Comparison of ENCODE assay signal across 8 cellular contexts in genomic region chr1:224434447-224435317, GRCh38. TPM values are rescaled to one million over a fixed set of nuclear protein-coding genes. Genes with fewer than 3 reads are reported as not detected.
DNase-seq lines count a peak whose midpoint lies in the region; ATAC-seq and TF ChIP-seq lines count a peak whose summit lies in the region.

WDR26 (minus strand) TSS chr1:224434797.

- H4K91ac ChIP-seq in trophoblast cell (ENCODE audit: low read depth, low read length): peak within 1 kb of the TSS; percentile 98

- H3K4me3 ChIP-seq in GM12875 (ENCODE audit: low read depth, low read length): peak within 1 kb of the TSS; percentile 75
- peak within 1 kb of the TSS; percentile 99 for H3K4me3 ChIP-seq in trophoblast cell (ENCODE audit: low read depth, low read length)
- H3K4me3 ChIP-seq in transverse colon: peak within 1 kb of the TSS; percentile 77 to 94 (median 88)

- H2BK12ac ChIP-seq in trophoblast cell (ENCODE audit: low read length): peak within 1 kb of the TSS; percentile 92

- H2BK120ac ChIP-seq in trophoblast cell (ENCODE audit: insufficient read depth, low read length, poor library complexity): peak within 1 kb of the TSS; percentile 98

- H3K18ac ChIP-seq in trophoblast cell (ENCODE audit: low read length): peak within 1 kb of the TSS; percentile 99

- H3K36me3 ChIP-seq in trophoblast cell (ENCODE audit: control insufficient read depth in 1 of 2, insufficient read depth in 2 of 2, low read length in 2 of 2) (no peaks in the 10 kb centered on the region), transverse colon (peaks cover 0 to 8% (median 0%) of the 10 kb centered on the region in 4 donors)

- peak within 1 kb of the TSS; percentile 94 for H3K9ac ChIP-seq in trophoblast cell (ENCODE audit: low read length)

- H3K14ac ChIP-seq in trophoblast cell (ENCODE audit: low read length): peak within 1 kb of the TSS; percentile 99

- H2AK5ac ChIP-seq in trophoblast cell (ENCODE audit: low read length): peak within 1 kb of the TSS; percentile 42

- H2BK5ac ChIP-seq in trophoblast cell (ENCODE audit: low read depth, low read length, poor library complexity): peak within 1 kb of the TSS; percentile 94

- ATAC-seq in HG02623 (IDR thresholded peaks at IDR 0.05; ENCODE audit: unreplicated experiment): peak; percentile 88

- in situ Hi-C loops in transverse colon (cut with MboI; ENCODE audit: low pct_ligation_motif_present in 1 of 4, low pct_unique_long_range_greater_than_20kb in 1 of 4, low sequenced_read_pairs in 3 of 4): no loop called here

- peaks cover 7 to 9% of the 10 kb centered on the region in 2 experiments for H3K4me1 ChIP-seq in trophoblast cell (ENCODE audit: control insufficient read depth in 1 of 2, insufficient read depth in 2 of 2, low read length in 2 of 2)
- H3K4me1 ChIP-seq in transverse colon: peaks cover 22 to 50% (median 43%) of the 10 kb centered on the region in 4 donors

- peak within 1 kb of the TSS; percentile 99 for H4K8ac ChIP-seq in trophoblast cell (ENCODE audit: low read depth, low read length)

- H3K23ac ChIP-seq in trophoblast cell (ENCODE audit: low read length): peak within 1 kb of the TSS; percentile 23

- H3K27ac ChIP-seq in trophoblast cell (ENCODE audit: low read depth, low read length) (peak within 1 kb of the TSS; percentile 86), transverse colon (peak within 1 kb of the TSS; percentile 92 to 98 (median 97))

- H3K4ac ChIP-seq in trophoblast cell (ENCODE audit: low read depth, low read length): peak within 1 kb of the TSS; percentile 97

- peak; percentile 75 for TF ChIP-seq POLR2A in transverse colon (IDR thresholded peaks at IDR 0.05)

- TF ChIP-seq CTCF in GM12875 (IDR thresholded peaks at IDR 0.05; ENCODE audit: borderline replicate concordance, insufficient read depth, low read depth, low read length) (no peak), transverse colon (IDR thresholded peaks at IDR 0.05) (peak in 3 of 5 experiments; percentile 20 to 55 (median 40))

- peak within 1 kb of the TSS; percentile 95 for H3K4me2 ChIP-seq in trophoblast cell (ENCODE audit: low read length)

- peaks cover 2% of the 10 kb centered on the region for H3K9me3 ChIP-seq in trophoblast cell (ENCODE audit: insufficient read depth, low read depth, low read length)
- no peaks in the 10 kb centered on the region for H3K9me3 ChIP-seq in transverse colon

- peaks cover 13% of the 10 kb centered on the region for H3K79me2 ChIP-seq in trophoblast cell (ENCODE audit: control insufficient read depth, insufficient read depth, low read length, poor library complexity)

- WGBS in trophoblast cell (ENCODE audit: extremely low coverage, insufficient coverage, insufficient read length): no CpG with 5 or more reads among the region's 70 CpGs
- WGBS in transverse colon (ENCODE audit: low coverage in 1 of 2), 2 donors: 0% methylated on average over 44 of the region's 70 CpGs; no CpG with 5 or more reads in 1 of the 2 donors

- no peak for TF ChIP-seq EP300 in transverse colon (IDR thresholded peaks at IDR 0.05; ENCODE audit: low read depth)

- H2AFZ ChIP-seq in trophoblast cell (ENCODE audit: insufficient read depth, low read length, poor library complexity): peak within 1 kb of the TSS; percentile 100

- DNase-seq in NCI-H1092 treated with DMSO at 0.1 percent for 48 hours (lab: John Stamatoyannopoulos, UW): peak; percentile 82
- DNase-seq in SW480 (ENCODE audit: low spot score): peak; percentile 90
- peak; percentile 63 for DNase-seq in activated naive CD8-positive, alpha-beta T cell treated with anti-CD3 and anti-CD28 coated beads, Interleukin-2, amount 50 U/mL, for 16 hours (ENCODE audit: low read depth, low spot score)
- peak; percentile 93 for DNase-seq in cardiac septum (ENCODE audit: low spot score)
- DNase-seq in trophoblast cell: peak; percentile 82 to 83
- DNase-seq in transverse colon: peak; percentile 87

- intact Hi-C loops in cardiac septum (cut with DNase I) (no loop called here), transverse colon (cut with DNase I; ENCODE audit: low total_unique reads) (loop anchor here (5.0 kb wide), 1 partner anchor 77 kb away; the partner anchor contains the start of gene CNIH4)

- H4K12ac ChIP-seq in trophoblast cell (ENCODE audit: low read depth, low read length): peak within 1 kb of the TSS; percentile 98

- peaks cover 8% of the 10 kb centered on the region for H3K79me1 ChIP-seq in trophoblast cell (ENCODE audit: low read length)

- H3K27me3 ChIP-seq in trophoblast cell (ENCODE audit: insufficient read depth, low read length) (no peaks in the 10 kb centered on the region), transverse colon (no peaks in the 10 kb centered on the region)

RNA-seq across cellular contexts. Expression of gene WDR26, which starts in this region (rescaled TPM):
- 61.8 TPM for total RNA-seq in cardiac septum
- polyA plus RNA-seq in trophoblast cell (2013): 90.2 and 90.5 TPM in 2 replicates
- 100 to 1,000 TPM in 3 of 4 donors, 10 to 100 TPM in 1; 77.4 to 127 (median 109) TPM for total RNA-seq in transverse colon

Comparison
In these comparisons a context has a peak if more than half of its experiments do, and no peak if none do; other contexts are left out.
1. Peak in every context shown above with its lines: DNase-seq, ATAC-seq, H3K4me3 ChIP-seq and H3K27ac ChIP-seq.